In genomic region chr2:224017976-224018375, GRCh38 we compare ENCODE assay signal across 24 cellular contexts. TPM values are rescaled to one million over a fixed set of nuclear protein-coding genes. Genes with fewer than 3 reads are reported as not detected.
A peak's percentile ranks its signal among the peaks of the same experiment; 100 is the strongest.
DNase-seq lines count a peak whose midpoint lies in the region; ATAC-seq and TF ChIP-seq lines count a peak whose summit lies in the region.
"Had no signal": no experiment of that assay in that cellular context is flagged by ENCODE, and none has a peak within 500 bp of the region (broad histone marks: within the 10 kb centered on the region; RNA-seq: fewer than 3 reads in every experiment).

No MANE protein-coding gene starts in this region.

- H3K4me3 ChIP-seq in MG63 (no peak overlapping the region), gastroesophageal sphincter (no peak overlapping the region)
- H3K4me3 ChIP-seq: neural progenitor cell, SK-N-MC, skin epidermis had no signal

- no peak for TF ChIP-seq POLR2A in gastroesophageal sphincter (IDR thresholded peaks at IDR 0.05)

- no peaks in the 10 kb centered on the region for H3K4me1 ChIP-seq in gastroesophageal sphincter
- H3K4me1 ChIP-seq: neural progenitor cell, parathyroid adenoma had no signal

- H3K27me3 ChIP-seq in MG63 (no peaks in the 10 kb centered on the region), gastroesophageal sphincter (no peaks in the 10 kb centered on the region)
- H3K27me3 ChIP-seq: neural progenitor cell had no signal

- H3K9me3 ChIP-seq in MG63 (no peaks in the 10 kb centered on the region), gastroesophageal sphincter (no peaks in the 10 kb centered on the region)

- DNase-seq in MG63 (peak; percentile 42), dermis blood vessel endothelial cell (peak; percentile 20), kidney tubule cell (ENCODE audit: low spot score) (peak; percentile 91), activated gamma-delta T cell treated with Interleukin-2 at 50 U/mL for 16 hours (no peak), NCI-H146 (lab: John Stamatoyannopoulos, UW) (no peak)
- no peak for DNase-seq in effector CD8-positive, alpha-beta T cell (lab: John Stamatoyannopoulos, UW)
- DNase-seq: activated CD4-positive, alpha-beta memory T cell treated with anti-CD3 and anti-CD28 coated beads for 36 hours; activated CD4-positive, alpha-beta T cell treated with anti-CD3 and anti-CD28 coated beads for 1 hour; activated CD8-positive, alpha-beta memory T cell treated with anti-CD3 and anti-CD28 coated beads, Interleukin-2, amount 50 U/mL, for 48 hours; activated naive CD4-positive, alpha-beta T cell treated with anti-CD3 and anti-CD28 coated beads, Interleukin-2, amount 10 ng/mL, durations not matched to agents 7 days and 5 days; Calu3; cerebellar nuclear complex; DMS79; GF-D8; mesendoderm; NCI-H446 treated with DMSO at 0.1 percent for 48 hours; NK-92 treated with Interleukin-12 subunit alpha and Interleukin-12 subunit beta, amount 100 ng/mL, for 24 hours; stimulated activated naive CD4-positive, alpha-beta T cell had no signal

- ATAC-seq in gastroesophageal sphincter = no peak
- ATAC-seq: left lobe of liver had no signal

- no peak for TF ChIP-seq EP300 in gastroesophageal sphincter (IDR thresholded peaks at IDR 0.05)

- H3K36me3 ChIP-seq in MG63 (no peaks in the 10 kb centered on the region), gastroesophageal sphincter (no peaks in the 10 kb centered on the region)
- H3K36me3 ChIP-seq: neural progenitor cell had no signal

- H3K27ac ChIP-seq in gastroesophageal sphincter = no peak overlapping the region
- H3K27ac ChIP-seq: neural progenitor cell, parathyroid adenoma, SK-N-MC, skin epidermis had no signal

- 66% methylated on average over 3 of the region's 4 CpGs; no CpG with 5 or more reads in 1 of the 2 donors for WGBS in gastroesophageal sphincter (ENCODE audit: low coverage in 1 of 2), 2 donors

- no peak for TF ChIP-seq CTCF in gastroesophageal sphincter (IDR thresholded peaks at IDR 0.05)

RNA-seq across cellular contexts. Expression of gene SERPINE2, which starts 21.1 kb away (rescaled TPM):
- total RNA-seq in MG63 (2014; rRNA removed; shearing (Covaris generic); ENCODE audit: low replicate concordance) = 66.8 and 78.2 TPM in 2 replicates
- total RNA-seq in dermis blood vessel endothelial cell (2.3 and 5.1 TPM in 2 replicates), gastroesophageal sphincter (100 to 1,000 TPM in 1 of 4 donors, 10 to 100 TPM in 3; 12.5 to 130 (median 48.6) TPM)

Comparison
In these comparisons a context has a peak if more than half of its experiments do, and no peak if none do; other contexts are left out.
1. DNase-seq: peak in MG63 (single experiment), dermis blood vessel endothelial cell (single experiment) and kidney tubule cell (single experiment); none in activated gamma-delta T cell treated with Interleukin-2 at 50 U/mL for 16 hours (single experiment), NCI-H146 (single experiment) and effector CD8-positive, alpha-beta T cell (single experiment).